In the genomic region with DNA sequence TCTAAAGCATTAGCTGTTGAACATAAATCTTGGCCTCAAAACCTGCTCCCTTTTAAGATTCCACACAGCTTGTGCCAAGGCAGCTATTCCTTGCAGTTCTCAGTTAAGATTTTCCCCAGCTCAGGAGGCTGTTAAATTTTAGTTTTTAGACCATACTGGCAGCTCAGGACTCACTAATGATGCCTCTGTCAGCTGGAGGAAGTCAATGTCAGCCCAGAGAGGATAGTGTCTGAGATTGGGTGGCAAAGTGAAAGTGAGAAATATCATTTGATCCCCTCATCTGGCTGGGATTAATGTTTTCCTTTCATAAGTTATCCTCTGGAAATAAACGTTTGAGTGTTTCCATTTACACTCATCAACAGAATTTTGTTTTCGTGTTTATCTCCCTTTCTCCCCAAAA, we compare ENCODE assay signal across 16 cellular contexts.
"Had no signal": no experiment of that assay in that cellular context is flagged by ENCODE, and none has a peak within 500 bp of the region (broad histone marks: within the 10 kb centered on the region; RNA-seq: fewer than 3 reads in every experiment).

No MANE protein-coding gene starts in this region.

- H3K4me1 Mint-ChIP-seq: activated CD4-positive, alpha-beta T cell treated with anti-CD3 and anti-CD28 coated beads, Interleukin-2, amount 10 ng/mL, durations not matched to agents 24 days and 14 days had no signal

- H3K36me3 Mint-ChIP-seq: T-cell had no signal

- H3K27ac ChIP-seq: esophagus squamous epithelium, sigmoid colon, SK-N-MC had no signal

- H3K9me3 Mint-ChIP-seq: activated CD4-positive, alpha-beta T cell treated with anti-CD3 and anti-CD28 coated beads, Interleukin-2, amount 10 ng/mL, durations not matched to agents 24 days and 14 days; dendritic cell treated with granulocyte-macrophage colony-stimulating factor and Interleukin-4, amounts not matched to agents 40 ng/mL and 50 ng/mL, for 4 days had no signal

- H3K27me3 ChIP-seq: sigmoid colon had no signal

- H3K36me3 ChIP-seq: esophagus squamous epithelium, sigmoid colon had no signal

- H3K27ac Mint-ChIP-seq: activated CD4-positive, alpha-beta T cell treated with anti-CD3 and anti-CD28 coated beads, Interleukin-2, amount 10 ng/mL, durations not matched to agents 24 days and 14 days; activated CD8-positive, alpha-beta T cell treated with anti-CD3 and anti-CD28 coated beads, Interleukin-2, amount 10 ng/mL, durations not matched to agents 7 days and 5 days; activated T-cell treated with anti-CD3 and anti-CD28 coated beads, Interleukin-2, amount 50 U/mL, for 24 hours; dendritic cell treated with granulocyte-macrophage colony-stimulating factor and Interleukin-4, amounts not matched to agents 40 ng/mL and 50 ng/mL, for 4 days; T-cell had no signal

- DNase-seq: activated CD4-positive, alpha-beta T cell treated with anti-CD3 and anti-CD28 coated beads, Interleukin-2, amount 10 ng/mL, durations not matched to agents 24 days and 14 days; activated CD8-positive, alpha-beta T cell treated with anti-CD3 and anti-CD28 coated beads, Interleukin-2, amount 10 ng/mL, durations not matched to agents 7 days and 5 days; activated effector memory CD4-positive, alpha-beta T cell treated with anti-CD3 and anti-CD28 coated beads, Interleukin-2, amount 50 U/mL, for 16 hours; activated naive CD4-positive, alpha-beta T cell treated with anti-CD3 and anti-CD28 coated beads, Interleukin-2, amount 50 U/mL, for 16 hours; activated T-cell treated with anti-CD3 and anti-CD28 coated beads, Interleukin-2, amount 50 U/mL, for 24 hours; aorta; effector memory CD4-positive, alpha-beta T cell; esophagus squamous epithelium; midbrain; sigmoid colon; stimulated activated CD8-positive, alpha-beta memory T cell treated with anti-CD3 and anti-CD28 coated beads, Interleukin-4, amount 100 ng/mL, for 48 hours; stimulated activated naive CD4-positive, alpha-beta T cell; T-cell; T-helper 9 cell had no signal

- H3K4me3 Mint-ChIP-seq: activated CD4-positive, alpha-beta T cell treated with anti-CD3 and anti-CD28 coated beads, Interleukin-2, amount 10 ng/mL, durations not matched to agents 24 days and 14 days; activated CD8-positive, alpha-beta T cell treated with anti-CD3 and anti-CD28 coated beads, Interleukin-2, amount 10 ng/mL, durations not matched to agents 7 days and 5 days; activated T-cell treated with anti-CD3 and anti-CD28 coated beads, Interleukin-2, amount 50 U/mL, for 24 hours; dendritic cell treated with granulocyte-macrophage colony-stimulating factor and Interleukin-4, amounts not matched to agents 40 ng/mL and 50 ng/mL, for 4 days had no signal

- H3K4me1 ChIP-seq: esophagus squamous epithelium, sigmoid colon had no signal

- H3K9me3 ChIP-seq: esophagus squamous epithelium, sigmoid colon had no signal

- H3K4me3 ChIP-seq: sigmoid colon, SK-N-MC had no signal
